1 cellular context compared by ENCODE assay signal in the genomic region with DNA sequence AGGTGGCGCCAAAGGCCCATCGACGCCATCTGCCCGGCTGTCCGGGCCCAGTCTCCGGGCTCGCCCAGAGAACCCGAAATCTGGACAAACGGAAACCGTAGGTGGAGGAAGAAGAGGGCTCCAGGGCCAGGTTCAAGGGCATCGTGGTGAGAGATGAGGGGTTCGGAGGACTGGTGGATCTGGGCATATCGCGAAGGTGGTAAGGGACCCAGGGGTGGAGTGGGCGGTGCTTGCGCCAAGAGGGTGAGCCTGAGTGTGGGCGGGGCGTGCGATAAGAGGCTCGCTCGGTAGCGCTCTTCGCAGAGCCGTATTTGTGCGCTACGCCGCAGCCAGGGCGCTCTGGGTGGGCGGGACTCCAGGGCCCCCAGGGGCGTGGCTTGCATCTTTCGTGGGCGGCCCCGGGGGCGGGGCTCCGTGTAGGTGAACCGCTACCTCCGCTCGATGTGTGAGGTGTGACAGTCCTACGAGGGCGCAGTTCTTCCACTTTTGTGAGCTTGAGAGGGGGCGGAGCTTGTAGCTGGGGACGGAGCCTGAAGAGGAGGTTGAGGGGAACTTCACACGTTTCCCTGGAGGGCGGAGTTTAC.
TF ChIP-seq lines count a peak whose summit lies in the region.

No MANE protein-coding gene starts in this region.

TF ChIP-seq in HepG2, 621 proteins besides CTCF, POLR2A, EP300 and RAD21 (continued from another document and continues in another):
- TF ChIP-seq, protein P1, sequence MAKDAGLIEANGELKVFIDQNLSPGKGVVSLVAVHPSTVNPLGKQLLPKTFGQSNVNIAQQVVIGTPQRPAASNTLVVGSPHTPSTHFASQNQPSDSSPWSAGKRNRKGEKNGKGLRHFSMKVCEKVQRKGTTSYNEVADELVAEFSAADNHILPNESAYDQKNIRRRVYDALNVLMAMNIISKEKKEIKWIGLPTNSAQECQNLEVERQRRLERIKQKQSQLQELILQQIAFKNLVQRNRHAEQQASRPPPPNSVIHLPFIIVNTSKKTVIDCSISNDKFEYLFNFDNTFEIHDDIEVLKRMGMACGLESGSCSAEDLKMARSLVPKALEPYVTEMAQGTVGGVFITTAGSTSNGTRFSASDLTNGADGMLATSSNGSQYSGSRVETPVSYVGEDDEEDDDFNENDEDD (CRISPR knock-in tag; IDR thresholded peaks at IDR 0.05; ENCODE audit: borderline replicate concordance) = no peak
- TF ChIP-seq ARNT2 (CRISPR knock-in tag; IDR thresholded peaks at IDR 0.05; ENCODE audit: low read depth) (peak; percentile 69; the same call in 1 of the 2 replicates), ZSCAN29 (CRISPR knock-in tag; conservative IDR thresholded peaks at IDR 0.05) (no peak; the same call in 1 of the 2 replicates), PAWR (CRISPR knock-in tag; IDR thresholded peaks at IDR 0.05; ENCODE audit: borderline replicate concordance) (no peak), ZNF790 (CRISPR knock-in tag; IDR thresholded peaks at IDR 0.05; ENCODE audit: borderline replicate concordance) (no peak), NCOR1 (IDR thresholded peaks at IDR 0.05; ENCODE audit: borderline replicate concordance, low read length) (peak; percentile 47; the same call in 1 of the 2 replicates), SSRP1 (CRISPR knock-in tag; IDR thresholded peaks at IDR 0.05) (peak; percentile 77; the same call in 1 of the 2 replicates), NFE2L2 (IDR thresholded peaks at IDR 0.05; ENCODE audit: low read length) (no peak), ZNF792 (CRISPR knock-in tag; IDR thresholded peaks at IDR 0.05) (peak; percentile 43; the same call in 1 of the 2 replicates), ZBTB38 (CRISPR knock-in tag; IDR thresholded peaks at IDR 0.05) (peak; percentile 70; the same call in 1 of the 2 replicates), SALL2 (CRISPR knock-in tag; IDR thresholded peaks at IDR 0.05) (peak; percentile 73; the same call in 1 of the 2 replicates), SRSF9 (IDR thresholded peaks at IDR 0.05; ENCODE audit: borderline replicate concordance, insufficient read depth, low read depth, low read length, poor library complexity, severe bottlenecking) (no peak), SKI (IDR thresholded peaks at IDR 0.05; ENCODE audit: partially characterized antibody) (peak; percentile 29), ZNF30 (CRISPR knock-in tag; IDR thresholded peaks at IDR 0.05) (no peak), SNAI1 (CRISPR knock-in tag; IDR thresholded peaks at IDR 0.05; ENCODE audit: borderline replicate concordance) (no peak; the same call in 1 of the 2 replicates), PRMT3 (CRISPR knock-in tag; IDR thresholded peaks at IDR 0.05; ENCODE audit: borderline replicate concordance, low read depth) (no peak; the same call in 1 of the 2 replicates), HOXA7 (CRISPR knock-in tag; IDR thresholded peaks at IDR 0.05) (no peak), AGO2 (optimal IDR thresholded peaks at IDR 0.05; ENCODE audit: low read depth, low read length) (peak; percentile 31), SMARCC2 (IDR thresholded peaks at IDR 0.05) (no peak), ZNF766 (CRISPR knock-in tag; IDR thresholded peaks at IDR 0.05; ENCODE audit: borderline replicate concordance) (peak; percentile 56; the same call in 1 of the 2 replicates), ZNF282 (IDR thresholded peaks at IDR 0.05; ENCODE audit: partially characterized antibody) (no peak), ZNF44 (CRISPR knock-in tag; IDR thresholded peaks at IDR 0.05) (no peak), RFX3 (CRISPR knock-in tag; IDR thresholded peaks at IDR 0.05) (no peak), PHF21A (CRISPR knock-in tag; IDR thresholded peaks at IDR 0.05) (peak; percentile 82), SP4 (CRISPR knock-in tag; IDR thresholded peaks at IDR 0.05) (peak; percentile 94; the same call in 1 of the 2 replicates), TMF1 (CRISPR knock-in tag; IDR thresholded peaks at IDR 0.05; ENCODE audit: low read depth) (0 out of 2 replicates have a peak, but pooled peaks have one; percentile 53), SATB2 (CRISPR knock-in tag; IDR thresholded peaks at IDR 0.05) (no peak), RNF2 (conservative IDR thresholded peaks at IDR 0.05; ENCODE audit: low read depth) (peak; percentile 93), NFRKB (IDR thresholded peaks at IDR 0.05) (no peak), AKAP8 (CRISPR knock-in tag; IDR thresholded peaks at IDR 0.05) (no peak), ZNF230 (CRISPR knock-in tag; IDR thresholded peaks at IDR 0.05) (peak; percentile 91), ZNF777 (CRISPR knock-in tag; IDR thresholded peaks at IDR 0.05) (peak; percentile 78), MIXL1 (CRISPR knock-in tag; IDR thresholded peaks at IDR 0.05) (peak; percentile 46; the same call in 1 of the 2 replicates), ZNF468 (CRISPR knock-in tag; IDR thresholded peaks at IDR 0.05) (no peak), SOX13 (IDR thresholded peaks at IDR 0.05) (no peak), SOX13 (CRISPR knock-in tag; conservative IDR thresholded peaks at IDR 0.05 in 1 of 2, IDR thresholded peaks at IDR 0.05 in 1 of 2) (no peak; a peak in 1 of 4 replicates), PHB2 (IDR thresholded peaks at IDR 0.05; ENCODE audit: partially characterized antibody) (no peak), ZNF317 (CRISPR knock-in tag; IDR thresholded peaks at IDR 0.05) (no peak), ZNF746 (CRISPR knock-in tag; IDR thresholded peaks at IDR 0.05) (0 out of 2 replicates have a peak, but pooled peaks have one; percentile 25), TEAD3 (CRISPR knock-in tag; optimal IDR thresholded peaks at IDR 0.05; ENCODE audit: borderline replicate concordance) (no peak), ZNF782 (CRISPR knock-in tag; IDR thresholded peaks at IDR 0.05; ENCODE audit: borderline replicate concordance) (peak; percentile 94; the same call in 1 of the 2 replicates), ZNF772 (CRISPR knock-in tag; IDR thresholded peaks at IDR 0.05) (0 out of 2 replicates have a peak, but pooled peaks have one; percentile 23), ZNF570 (CRISPR knock-in tag; IDR thresholded peaks at IDR 0.05; ENCODE audit: borderline replicate concordance) (0 out of 2 replicates have a peak, but pooled peaks have one; percentile 46), GLI4 (CRISPR knock-in tag; IDR thresholded peaks at IDR 0.05; ENCODE audit: borderline replicate concordance) (no peak), ZNF83 (CRISPR knock-in tag; IDR thresholded peaks at IDR 0.05; ENCODE audit: borderline replicate concordance) (peak; percentile 89; the same call in 1 of the 2 replicates), IKZF1 (IDR thresholded peaks at IDR 0.05) (no peak), WIZ (CRISPR knock-in tag; IDR thresholded peaks at IDR 0.05) (peak; percentile 81), TEAD2 (CRISPR knock-in tag; IDR thresholded peaks at IDR 0.05) (no peak), FIP1L1 (IDR thresholded peaks at IDR 0.05; ENCODE audit: borderline replicate concordance, insufficient read depth, low read depth, low read length) (no peak), ZNF335 (CRISPR knock-in tag; IDR thresholded peaks at IDR 0.05) (peak; percentile 51; the same call in 1 of the 2 replicates), TOPORS (CRISPR knock-in tag; IDR thresholded peaks at IDR 0.05) (0 out of 2 replicates have a peak, but pooled peaks have one; percentile 25)
- TF ChIP-seq, protein P2, sequence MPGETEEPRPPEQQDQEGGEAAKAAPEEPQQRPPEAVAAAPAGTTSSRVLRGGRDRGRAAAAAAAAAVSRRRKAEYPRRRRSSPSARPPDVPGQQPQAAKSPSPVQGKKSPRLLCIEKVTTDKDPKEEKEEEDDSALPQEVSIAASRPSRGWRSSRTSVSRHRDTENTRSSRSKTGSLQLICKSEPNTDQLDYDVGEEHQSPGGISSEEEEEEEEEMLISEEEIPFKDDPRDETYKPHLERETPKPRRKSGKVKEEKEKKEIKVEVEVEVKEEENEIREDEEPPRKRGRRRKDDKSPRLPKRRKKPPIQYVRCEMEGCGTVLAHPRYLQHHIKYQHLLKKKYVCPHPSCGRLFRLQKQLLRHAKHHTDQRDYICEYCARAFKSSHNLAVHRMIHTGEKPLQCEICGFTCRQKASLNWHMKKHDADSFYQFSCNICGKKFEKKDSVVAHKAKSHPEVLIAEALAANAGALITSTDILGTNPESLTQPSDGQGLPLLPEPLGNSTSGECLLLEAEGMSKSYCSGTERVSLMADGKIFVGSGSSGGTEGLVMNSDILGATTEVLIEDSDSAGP (CRISPR knock-in tag; IDR thresholded peaks at IDR 0.05; ENCODE audit: borderline replicate concordance) = peak; percentile 73; the same call in 1 of the 2 replicates
- TF ChIP-seq, protein P3, sequence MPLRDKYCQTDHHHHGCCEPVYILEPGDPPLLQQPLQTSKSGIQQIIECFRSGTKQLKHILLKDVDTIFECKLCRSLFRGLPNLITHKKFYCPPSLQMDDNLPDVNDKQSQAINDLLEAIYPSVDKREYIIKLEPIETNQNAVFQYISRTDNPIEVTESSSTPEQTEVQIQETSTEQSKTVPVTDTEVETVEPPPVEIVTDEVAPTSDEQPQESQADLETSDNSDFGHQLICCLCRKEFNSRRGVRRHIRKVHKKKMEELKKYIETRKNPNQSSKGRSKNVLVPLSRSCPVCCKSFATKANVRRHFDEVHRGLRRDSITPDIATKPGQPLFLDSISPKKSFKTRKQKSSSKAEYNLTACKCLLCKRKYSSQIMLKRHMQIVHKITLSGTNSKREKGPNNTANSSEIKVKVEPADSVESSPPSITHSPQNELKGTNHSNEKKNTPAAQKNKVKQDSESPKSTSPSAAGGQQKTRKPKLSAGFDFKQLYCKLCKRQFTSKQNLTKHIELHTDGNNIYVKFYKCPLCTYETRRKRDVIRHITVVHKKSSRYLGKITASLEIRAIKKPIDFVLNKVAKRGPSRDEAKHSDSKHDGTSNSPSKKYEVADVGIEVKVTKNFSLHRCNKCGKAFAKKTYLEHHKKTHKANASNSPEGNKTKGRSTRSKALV (CRISPR knock-in tag; IDR thresholded peaks at IDR 0.05) = peak; percentile 66
- TF ChIP-seq, protein P4, sequence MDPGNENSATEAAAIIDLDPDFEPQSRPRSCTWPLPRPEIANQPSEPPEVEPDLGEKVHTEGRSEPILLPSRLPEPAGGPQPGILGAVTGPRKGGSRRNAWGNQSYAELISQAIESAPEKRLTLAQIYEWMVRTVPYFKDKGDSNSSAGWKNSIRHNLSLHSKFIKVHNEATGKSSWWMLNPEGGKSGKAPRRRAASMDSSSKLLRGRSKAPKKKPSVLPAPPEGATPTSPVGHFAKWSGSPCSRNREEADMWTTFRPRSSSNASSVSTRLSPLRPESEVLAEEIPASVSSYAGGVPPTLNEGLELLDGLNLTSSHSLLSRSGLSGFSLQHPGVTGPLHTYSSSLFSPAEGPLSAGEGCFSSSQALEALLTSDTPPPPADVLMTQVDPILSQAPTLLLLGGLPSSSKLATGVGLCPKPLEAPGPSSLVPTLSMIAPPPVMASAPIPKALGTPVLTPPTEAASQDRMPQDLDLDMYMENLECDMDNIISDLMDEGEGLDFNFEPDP (CRISPR knock-in tag; conservative IDR thresholded peaks at IDR 0.05) = no peak
- TF ChIP-seq, protein P5, sequence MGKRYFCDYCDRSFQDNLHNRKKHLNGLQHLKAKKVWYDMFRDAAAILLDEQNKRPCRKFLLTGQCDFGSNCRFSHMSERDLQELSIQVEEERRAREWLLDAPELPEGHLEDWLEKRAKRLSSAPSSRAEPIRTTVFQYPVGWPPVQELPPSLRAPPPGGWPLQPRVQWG (CRISPR knock-in tag; IDR thresholded peaks at IDR 0.05; ENCODE audit: borderline replicate concordance, low read depth) = no peak
- TF ChIP-seq, protein P6, sequence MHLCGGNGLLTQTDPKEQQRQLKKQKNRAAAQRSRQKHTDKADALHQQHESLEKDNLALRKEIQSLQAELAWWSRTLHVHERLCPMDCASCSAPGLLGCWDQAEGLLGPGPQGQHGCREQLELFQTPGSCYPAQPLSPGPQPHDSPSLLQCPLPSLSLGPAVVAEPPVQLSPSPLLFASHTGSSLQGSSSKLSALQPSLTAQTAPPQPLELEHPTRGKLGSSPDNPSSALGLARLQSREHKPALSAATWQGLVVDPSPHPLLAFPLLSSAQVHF (CRISPR knock-in tag; IDR thresholded peaks at IDR 0.05) = no peak
- TF ChIP-seq, protein P7, sequence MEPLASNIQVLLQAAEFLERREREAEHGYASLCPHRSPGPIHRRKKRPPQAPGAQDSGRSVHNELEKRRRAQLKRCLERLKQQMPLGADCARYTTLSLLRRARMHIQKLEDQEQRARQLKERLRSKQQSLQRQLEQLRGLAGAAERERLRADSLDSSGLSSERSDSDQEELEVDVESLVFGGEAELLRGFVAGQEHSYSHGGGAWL (CRISPR knock-in tag; IDR thresholded peaks at IDR 0.05) = peak; percentile 12; the same call in 1 of the 2 replicates
- TF ChIP-seq, protein P8, sequence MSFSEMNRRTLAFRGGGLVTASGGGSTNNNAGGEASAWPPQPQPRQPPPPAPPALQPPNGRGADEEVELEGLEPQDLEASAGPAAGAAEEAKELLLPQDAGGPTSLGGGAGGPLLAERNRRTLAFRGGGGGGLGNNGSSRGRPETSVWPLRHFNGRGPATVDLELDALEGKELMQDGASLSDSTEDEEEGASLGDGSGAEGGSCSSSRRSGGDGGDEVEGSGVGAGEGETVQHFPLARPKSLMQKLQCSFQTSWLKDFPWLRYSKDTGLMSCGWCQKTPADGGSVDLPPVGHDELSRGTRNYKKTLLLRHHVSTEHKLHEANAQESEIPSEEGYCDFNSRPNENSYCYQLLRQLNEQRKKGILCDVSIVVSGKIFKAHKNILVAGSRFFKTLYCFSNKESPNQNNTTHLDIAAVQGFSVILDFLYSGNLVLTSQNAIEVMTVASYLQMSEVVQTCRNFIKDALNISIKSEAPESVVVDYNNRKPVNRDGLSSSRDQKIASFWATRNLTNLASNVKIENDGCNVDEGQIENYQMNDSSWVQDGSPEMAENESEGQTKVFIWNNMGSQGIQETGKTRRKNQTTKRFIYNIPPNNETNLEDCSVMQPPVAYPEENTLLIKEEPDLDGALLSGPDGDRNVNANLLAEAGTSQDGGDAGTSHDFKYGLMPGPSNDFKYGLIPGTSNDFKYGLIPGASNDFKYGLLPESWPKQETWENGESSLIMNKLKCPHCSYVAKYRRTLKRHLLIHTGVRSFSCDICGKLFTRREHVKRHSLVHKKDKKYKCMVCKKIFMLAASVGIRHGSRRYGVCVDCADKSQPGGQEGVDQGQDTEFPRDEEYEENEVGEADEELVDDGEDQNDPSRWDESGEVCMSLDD (CRISPR knock-in tag; IDR thresholded peaks at IDR 0.05; ENCODE audit: borderline replicate concordance) = peak; percentile 56; the same call in 1 of the 2 replicates
